In genomic region chr6:31192431-31193105, GRCh38 we compare ENCODE assay signal across 10 cellular contexts. TPM values are rescaled to one million over a fixed set of nuclear protein-coding genes. Genes with fewer than 3 reads are reported as not detected.
DNase-seq lines count a peak whose midpoint lies in the region; ATAC-seq and TF ChIP-seq lines count a peak whose summit lies in the region.
"Not testable (repeated sequence)": the region's sequence is repeated elsewhere in the genome, so short reads cannot be mapped to it uniquely, and the experiment has no call there.
"Had no signal": no experiment of that assay in that cellular context is flagged by ENCODE, and none has a peak within 500 bp of the region (broad histone marks: within the 10 kb centered on the region; RNA-seq: fewer than 3 reads in every experiment).

No MANE protein-coding gene starts in this region.

- not testable (repeated sequence) for H3K9ac ChIP-seq in HCT116 (ENCODE audit: low read length); SU-DHL-6 (ENCODE audit: low read length)

- H3K9me2 ChIP-seq in HCT116 (ENCODE audit: insufficient read depth); SU-DHL-6 (replicated peaks; ENCODE audit: insufficient read depth, low read length): not testable (repeated sequence)

- 54 to 57% methylated on average over 9 of the region's 10 CpGs for WGBS in esophagus squamous epithelium, 2 donors

- intact Hi-C loops in HCT116 (cut with micrococcal nuclease), result loop anchor here (1.0 to 5.0 kb wide), 6 partner anchors 55 to 710 kb away; partner anchors contain the start of gene VARS2
- intact Hi-C loops in esophagus squamous epithelium (cut with DNase I), result loop anchor here (5.0 kb wide), 2 partner anchors 55 to 175 kb away; partner anchors contain the start of gene PSORS1C2

- H3K4me2 ChIP-seq in HCT116 (ENCODE audit: low read length); SU-DHL-6 (ENCODE audit: low read depth, low read length, poor library complexity, severe bottlenecking): not testable (repeated sequence)

- not testable (repeated sequence) for H3K27ac Mint-ChIP-seq in memory B cell

- TF ChIP-seq POLR2A in HCT116 (IDR thresholded peaks at IDR 0.05; ENCODE audit: borderline replicate concordance, extremely low read depth, insufficient read depth, insufficient read length); esophagus squamous epithelium (IDR thresholded peaks at IDR 0.05): not testable (repeated sequence)

- H3K27me3 Mint-ChIP-seq in memory B cell, result not testable (repeated sequence)

- CTCF ChIA-PET in HCT116 (lab: Charles Lee), result interaction anchor here (0.8 to 1.9 kb wide), 13 partner anchors 10 to 397 kb away, joined by 3 to 8 read pairs (median 4); partner anchors contain the start of gene PSORS1C2

- H3F3A ChIP-seq in SU-DHL-6 (ENCODE audit: insufficient read depth), result peaks cover 17% of the 10 kb centered on the region; the same call in 1 of the 2 replicates

- not testable (repeated sequence) for H3K4me1 ChIP-seq in HCT116 (ENCODE audit: control insufficient read depth in 1 of 2, insufficient read depth in 2 of 2, low read length in 2 of 2)
- H3K4me1 ChIP-seq in esophagus squamous epithelium, result peaks cover 0 to 12% (median 6%) of the 10 kb centered on the region in 3 donors

- not testable (repeated sequence) for BruUV-seq in HCT116 (replicated peaks; lab: Mats Ljungman, UMichigan)

- TF ChIP-seq CTCF in HCT116 (IDR thresholded peaks at IDR 0.05 in 2 of 3, conservative IDR thresholded peaks at IDR 0.05 in 1 of 3; ENCODE audit: borderline replicate concordance in 1 of 3, insufficient read depth in 1 of 3, low read depth in 2 of 3, low read length in 2 of 3), result peak; percentile 67 to 93 (median 73)
- peak; percentile 62 for TF ChIP-seq CTCF in SU-DHL-6 (IDR thresholded peaks at IDR 0.05; ENCODE audit: insufficient read depth, low read length, poor library complexity, severe bottlenecking)
- TF ChIP-seq CTCF in esophagus squamous epithelium (IDR thresholded peaks at IDR 0.05), result peak; percentile 17 to 83 (median 68)

- H3K4me1 Mint-ChIP-seq in memory B cell, result peaks cover 16% of the 10 kb centered on the region

- TF ChIP-seq RAD21 in HCT116 (IDR thresholded peaks at IDR 0.05; ENCODE audit: low read depth), result peak; percentile 96

- not testable (repeated sequence) for H3K4me3 Mint-ChIP-seq in memory B cell

- not testable (repeated sequence) for H3K9me3 ChIP-seq in HCT116 (ENCODE audit: control insufficient read depth in 1 of 2, insufficient read depth in 1 of 2, low read depth in 1 of 2, low read length in 2 of 2); SU-DHL-6 (ENCODE audit: insufficient read depth, low read length); esophagus squamous epithelium

- not testable (repeated sequence) for H4K20me1 ChIP-seq in HCT116 (ENCODE audit: insufficient read depth); SU-DHL-6 (ENCODE audit: low read depth, low read length)

- H3K27ac ChIP-seq in HCT116 (ENCODE audit: low read depth, low read length); SU-DHL-6 (ENCODE audit: low read depth, low read length); esophagus squamous epithelium: not testable (repeated sequence)

- not testable (repeated sequence) for H3K4me3 ChIP-seq in HCT116 (replicated peaks in 1 of 2; ENCODE audit: low read depth in 1 of 2, low read length in 2 of 2); SU-DHL-6 (ENCODE audit: insufficient read depth, low read length, poor library complexity, severe bottlenecking); esophagus squamous epithelium

- not testable (repeated sequence) for H3K9me3 Mint-ChIP-seq in memory B cell

- H3K79me2 ChIP-seq in HCT116 (ENCODE audit: insufficient read depth, low read length), result not testable (repeated sequence)
- peaks cover 16% of the 10 kb centered on the region for H3K79me2 ChIP-seq in SU-DHL-6 (ENCODE audit: insufficient read depth, low read length)

- RAD21 ChIA-PET in HCT116 (lab: Charles Lee; ENCODE audit: low non-redundant PET in 1 of 2, low total read pairs in 2 of 2, uncharacterized antibody in 2 of 2, unreplicated experiment in 2 of 2), result interaction anchor here in 1 of 2 experiments (0.6 to 1.1 kb wide), 2 partner anchors 54 to 67 kb away, joined by 3 to 8 read pairs; no protein-coding TSS in a partner anchor

- H2AFZ ChIP-seq in HCT116 (ENCODE audit: low read depth, low read length, poor library complexity, severe bottlenecking); SU-DHL-6 (ENCODE audit: low read depth, low read length, severe bottlenecking): not testable (repeated sequence)

- not testable (repeated sequence) for H3K36me3 Mint-ChIP-seq in memory B cell

- ATAC-seq in HCT116 (peak; percentile 71), memory B cell (ENCODE audit: low read depth) (peak; percentile 17)

- not testable (repeated sequence) for H3K36me3 ChIP-seq in HCT116 (ENCODE audit: control insufficient read depth in 1 of 2, insufficient read depth in 2 of 2, low read length in 2 of 2); SU-DHL-6 (ENCODE audit: low read length); esophagus squamous epithelium

- POLR2A ChIA-PET in HCT116 (lab: Charles Lee), result interaction anchor here (0.7 to 1.5 kb wide), 4 partner anchors 9 to 377 kb away, joined by 3 to 4 read pairs (median 3); no protein-coding TSS in a partner anchor

- DNase-seq in CD1c-positive myeloid dendritic cell (ENCODE audit: extremely low spot score) (peak; percentile 71), HCT116 (ENCODE audit: low read depth, low spot score) (peak; percentile 86), NCI-H2171 (lab: John Stamatoyannopoulos, UW) (peak; percentile 7), memory B cell (ENCODE audit: low spot score in 2 of 2) (peak; percentile 51 to 55)
- DNase-seq in activated effector memory CD4-positive, alpha-beta T cell treated with anti-CD3 and anti-CD28 coated beads, Interleukin-2, amount 50 U/mL, for 16 hours, result peak; percentile 84
- not testable (repeated sequence) for DNase-seq in esophagus squamous epithelium (lab: John Stamatoyannopoulos, UW)
- peak; percentile 38 to 46 for DNase-seq in stimulated activated CD4-positive, alpha-beta T cell treated with anti-CD3 and anti-CD28 coated beads, Interleukin-4, amount 100 ng/mL, for 48 hours (ENCODE audit: low read depth in 2 of 2)

- H3K27me3 ChIP-seq in HCT116 (ENCODE audit: insufficient read depth, low read length); SU-DHL-6 (ENCODE audit: low read length); esophagus squamous epithelium: not testable (repeated sequence)

TF ChIP-seq in HCT116, 20 proteins besides CTCF, POLR2A, EP300 and RAD21:
- peak; percentile 87; the same call in 1 of the 2 replicates for TF ChIP-seq CBX3 (IDR thresholded peaks at IDR 0.05; ENCODE audit: low read depth)

RNA-seq across cellular contexts. Expression of gene POU5F1, which starts 22.1 kb away (rescaled TPM):
- 1.9 TPM for total RNA-seq in HCT116 (2021; ENCODE audit: unreplicated experiment)
- polyA plus RNA-seq in HCT116 (2012), result 0.07 and 0.17 TPM in 2 replicates
- 1 to 10 TPM in 3 of 4 donors, under 1 TPM in 1; 0.92 to 5.5 (median 3.3) TPM for total RNA-seq in esophagus squamous epithelium
- total RNA-seq: frontal cortex, temporal lobe had no signal

RNA-seq across cellular contexts. Expression of gene TCF19, which starts 34.2 kb away (rescaled TPM):
- 15.4 TPM for total RNA-seq in HCT116 (2021; ENCODE audit: unreplicated experiment)
- polyA plus RNA-seq in HCT116 (2012), result 7.0 and 8.3 TPM in 2 replicates
- total RNA-seq in esophagus squamous epithelium, result 10 to 100 TPM; 12.2 to 17.2 (median 16.6) TPM

RNA-seq across cellular contexts. Expression of gene CCHCR1, which starts 35.0 kb away (rescaled TPM):
- total RNA-seq in HCT116 (2021; ENCODE audit: unreplicated experiment), result 40.7 TPM
- polyA plus RNA-seq in HCT116 (2012), result 31.1 and 33.3 TPM in 2 replicates
- 10 to 100 TPM; 11.9 to 21.1 (median 16.2) TPM for total RNA-seq in esophagus squamous epithelium

RNA-seq across cellular contexts. Expression of gene PSORS1C2, which starts 53.7 kb away (rescaled TPM):
- total RNA-seq in HCT116 (2021; ENCODE audit: unreplicated experiment), result not detected
- 1.6 and 1.7 TPM in 2 replicates for polyA plus RNA-seq in HCT116 (2012)
- under 1 TPM in 1 of 4 donors, not detected in 3; 0.91 TPM for total RNA-seq in esophagus squamous epithelium
- total RNA-seq: frontal cortex, temporal lobe had no signal
